In the genomic region with DNA sequence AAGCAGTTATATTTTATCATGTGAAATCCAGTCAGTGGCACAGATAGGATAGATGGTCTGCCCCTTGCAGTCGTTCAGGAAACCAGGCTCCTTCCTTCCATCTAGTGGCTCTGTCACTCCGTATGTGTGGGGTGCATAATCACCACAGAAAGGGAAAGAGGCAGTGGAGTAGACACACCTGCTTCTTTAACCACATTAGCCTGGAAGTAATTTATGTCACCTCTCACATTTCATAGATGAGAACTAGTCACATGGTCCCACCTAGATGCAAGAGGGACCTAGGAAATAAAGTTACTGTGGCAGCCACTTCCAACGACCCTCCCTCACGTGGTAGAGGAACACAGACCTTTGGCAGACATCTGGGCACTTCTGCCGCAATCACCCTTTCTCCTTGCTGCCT, we compare ENCODE assay signal across 20 cellular contexts. TPM values are rescaled to one million over a fixed set of nuclear protein-coding genes. Genes with fewer than 3 reads are reported as not detected.
DNase-seq lines count a peak whose midpoint lies in the region; ATAC-seq, FAIRE-seq and TF ChIP-seq lines count a peak whose summit lies in the region.
"Had no signal": no experiment of that assay in that cellular context is flagged by ENCODE, and none has a peak within 500 bp of the region (broad histone marks: within the 10 kb centered on the region; RNA-seq: fewer than 3 reads in every experiment).

No MANE protein-coding gene starts in this region.

- H3K9ac ChIP-seq in Loucy (ENCODE audit: low read depth, low read length, poor library complexity, severe bottlenecking) (no peak overlapping the region), GM12878 (ENCODE audit: control insufficient read depth, insufficient read depth, low read length) (no peak overlapping the region)

- POLR2A ChIA-PET in GM12878 (lab: Charles Lee), result no interaction called here

- H2AFZ ChIP-seq in Loucy (ENCODE audit: low read length) (peak overlapping the region; percentile 18; the same call in 1 of the 2 replicates), GM12878 (ENCODE audit: control insufficient read depth, low read depth, low read length) (no peak overlapping the region)
- H2AFZ ChIP-seq: GM23338 had no signal

- no peaks in the 10 kb centered on the region for H3K9me2 ChIP-seq in Loucy (replicated peaks; ENCODE audit: low read depth, low read length)

- no peak overlapping the region for H3K4me3 ChIP-seq in GM12865 (ENCODE audit: low read depth, low read length)
- H3K4me3 ChIP-seq in Loucy (ENCODE audit: low read length, poor library complexity, severe bottlenecking), result peak overlapping the region; percentile 21
- H3K4me3 ChIP-seq in GM12878, result no peak overlapping the region
- H3K4me3 ChIP-seq: GM23338, heart left ventricle, sigmoid colon had no signal

- SMC1A ChIA-PET in GM12878 (lab: Charles Lee; ENCODE audit: uncharacterized antibody, unreplicated experiment), result no interaction called here

- H3K79me2 ChIP-seq in Loucy (ENCODE audit: insufficient read depth, low read length) (no peaks in the 10 kb centered on the region), GM12878 (ENCODE audit: control insufficient read depth, insufficient read depth, low read length) (no peaks in the 10 kb centered on the region)

- peak; percentile 73 for ATAC-seq in GM12878
- no peak for ATAC-seq in HG03196 (IDR thresholded peaks at IDR 0.05; ENCODE audit: unreplicated experiment)
- ATAC-seq: GM23338, left ventricle myocardium superior had no signal

- WGBS in GM12878 (ENCODE audit: insufficient coverage, insufficient replicate concordance, low lambda C conversion rate, missing lambda C conversion rate), result 15% methylated on average over 5 of the region's 5 CpGs

- intact Hi-C loops in GM12878 (cut with micrococcal nuclease; ENCODE audit: unreplicated experiment), result no loop called here

- no peaks in the 10 kb centered on the region for H4K20me1 ChIP-seq in Loucy (ENCODE audit: insufficient read depth, low read length, poor library complexity, severe bottlenecking)
- H4K20me1 ChIP-seq in GM12878 (ENCODE audit: control insufficient read depth, insufficient read depth), result no peaks in the 10 kb centered on the region

- CTCF ChIA-PET in GM12878 (lab: Yijun Ruan, JAX), result no interaction called here

- no peak for TF ChIP-seq CTCF in GM12865 (IDR thresholded peaks at IDR 0.05; ENCODE audit: insufficient read depth, low read depth, low read length, missing control alignments)
- TF ChIP-seq CTCF in Loucy (conservative IDR thresholded peaks at IDR 0.05; ENCODE audit: low read length), result no peak
- no peak for TF ChIP-seq CTCF in GM12878 (IDR thresholded peaks at IDR 0.05 in 2 of 3, conservative IDR thresholded peaks at IDR 0.05 in 1 of 3; ENCODE audit: control insufficient read depth in 2 of 3, extremely low read depth in 1 of 3, insufficient read depth in 1 of 3, low read depth in 3 of 3, low read length in 3 of 3)

- H3F3A ChIP-seq in Loucy (ENCODE audit: low read depth), result 0 out of 2 replicates have a peak, but pooled peaks cover 3% of the 10 kb centered on the region

- peaks cover 8% of the 10 kb centered on the region for H3K4me1 ChIP-seq in Loucy (ENCODE audit: insufficient read depth, low read length, poor library complexity, severe bottlenecking)
- H3K4me1 ChIP-seq in GM12878 (ENCODE audit: control insufficient read depth, insufficient read depth, low read length), result no peaks in the 10 kb centered on the region
- H3K4me1 ChIP-seq: sigmoid colon had no signal

- no peaks in the 10 kb centered on the region for H3K27me3 ChIP-seq in Loucy (ENCODE audit: insufficient read depth, low read length, poor library complexity, severe bottlenecking)
- no peaks in the 10 kb centered on the region for H3K27me3 ChIP-seq in GM12878 (replicated peaks in 1 of 2; ENCODE audit: control insufficient read depth in 2 of 2, insufficient read depth in 2 of 2, low read length in 1 of 2)
- H3K27me3 ChIP-seq: heart left ventricle, sigmoid colon had no signal

- FAIRE-seq in GM12878 (lab: Jason Lieb, UNC), result no peak

- no TSS peak for BruUV-seq in GM12878 (replicated peaks; lab: Mats Ljungman, UMichigan)

- H3K9me3 ChIP-seq in Loucy (ENCODE audit: insufficient read depth, low read depth, low read length), result no peaks in the 10 kb centered on the region
- no peaks in the 10 kb centered on the region for H3K9me3 ChIP-seq in GM12878 (replicated peaks; ENCODE audit: control insufficient read depth, insufficient read depth, low read length)
- H3K9me3 ChIP-seq: sigmoid colon had no signal

- DNase-seq in GM12865 (ENCODE audit: low read depth) (peak; percentile 46), NCI-H2196 treated with DMSO at 0.1 percent for 48 hours (lab: John Stamatoyannopoulos, UW; ENCODE audit: unreplicated experiment) (peak; percentile 23), GM12878 (ENCODE audit: low read depth, low spot score) (no peak), COR-L47 (lab: John Stamatoyannopoulos, UW) (no peak), anterior cingulate cortex (lab: John Stamatoyannopoulos, UW) (no peak)
- DNase-seq: activated CD8-positive, alpha-beta memory T cell treated with anti-CD3 and anti-CD28 coated beads, Interleukin-2, amount 50 U/mL, for 4 hours; heart left ventricle; left ventricle myocardium superior; naive thymus-derived CD8-positive, alpha-beta T cell; NCI-H1694; RPMI8226; sigmoid colon had no signal

- H3K4me2 ChIP-seq in Loucy (ENCODE audit: low read depth, low read length, poor library complexity, severe bottlenecking) (peak overlapping the region; percentile 47), GM12878 (ENCODE audit: control insufficient read depth, insufficient read depth) (no peak overlapping the region)
- H3K4me2 ChIP-seq: GM23338 had no signal

- H3K36me3 ChIP-seq in Loucy (ENCODE audit: insufficient read depth, low read length) (no peaks in the 10 kb centered on the region), GM12878 (ENCODE audit: control insufficient read depth in 2 of 2, insufficient read depth in 2 of 2, low read length in 1 of 2) (no peaks in the 10 kb centered on the region)
- H3K36me3 ChIP-seq: heart left ventricle, sigmoid colon had no signal

- in situ Hi-C loops in GM12878 (cut with MboI), result no loop called here

- TF ChIP-seq EP300 in GM12878 (IDR thresholded peaks at IDR 0.05; ENCODE audit: borderline replicate concordance in 1 of 2, control insufficient read depth in 1 of 2, low read depth in 2 of 2, low read length in 2 of 2), result no peak

- TF ChIP-seq POLR2A in GM12878 (IDR thresholded peaks at IDR 0.05; ENCODE audit: low read depth, low read length), result no peak

- H3K27ac ChIP-seq in GM12878 (ENCODE audit: control insufficient read depth, insufficient read depth), result no peak overlapping the region
- H3K27ac ChIP-seq: C4-2B, heart left ventricle, sigmoid colon had no signal

- no peak for TF ChIP-seq RAD21 in GM12878 (IDR thresholded peaks at IDR 0.05; ENCODE audit: insufficient read depth, low read depth, low read length)

- RAD21 ChIA-PET in GM12878 (lab: Charles Lee; ENCODE audit: unreplicated experiment), result no interaction called here

TF ChIP-seq in GM12878, 131 proteins besides CTCF, POLR2A, EP300 and RAD21:
- peak; percentile 13; the same call in 1 of the 2 replicates for TF ChIP-seq RAD51 (IDR thresholded peaks at IDR 0.05)
- peak; percentile 41; the same call in 1 of the 2 replicates for TF ChIP-seq IKZF1 (conservative IDR thresholded peaks at IDR 0.05)
- no peak for TF ChIP-seq NFYA (IDR thresholded peaks at IDR 0.05; ENCODE audit: borderline replicate concordance, low read depth, low read length)
- 0 out of 2 replicates have a peak, but pooled peaks have one; percentile 14 for TF ChIP-seq NR2C1 (IDR thresholded peaks at IDR 0.05)

RNA-seq across cellular contexts. Expression of gene RNU6-8, which starts 14.2 kb away (rescaled TPM):
- total RNA-seq in GM12878 (2013; cell fraction: nucleolus; rRNA removed), result not detected in 2 replicates
- total RNA-seq in GM12878 (2014; rRNA removed) (not detected in 2 replicates), GM12878 (2014; rRNA removed; fragmentation: Illumina TruSeq; extraction: Trizol) (not detected in 2 replicates), GM12878 (2021) (not detected in 2 replicates)
- polyA plus RNA-seq in GM12878 (2011; ENCODE audit: low read depth), result not detected
- polyA plus RNA-seq in GM12878 (2011; rRNA removed) (not detected in 2 replicates), GM12878 (2014; fragmentation: Illumina TruSeq; extraction: Trizol) (not detected in 2 replicates), GM12878 (2014; fragmentation: Nextera tagmentation; extraction: Ambion mirVana) (not detected), GM12878 (2014; rRNA removed) (not detected in 2 replicates), GM12878 (2016; fragmentation: Nextera tagmentation; extraction: Ambion mirVana) (not detected)
- not detected in 2 replicates for polyA plus RNA-seq in GM12878 (2011; cell fraction: cytosol; rRNA removed)
- polyA plus RNA-seq in GM12878 (2011; cell fraction: nucleus; rRNA removed), result not detected in 2 replicates
- polyA plus RNA-seq in GM12878 (2012), result not detected in 2 replicates
- polyA minus RNA-seq in GM12878 (2011; rRNA and poly(A)+ RNA removed), result not detected in 2 replicates
- polyA minus RNA-seq in GM12878 (2011; cell fraction: cytosol; rRNA and poly(A)+ RNA removed), result not detected in 2 replicates
- under 0.01 TPM in 1 of 2 replicates, not detected in the other for polyA minus RNA-seq in GM12878 (2011; cell fraction: nucleus; rRNA and poly(A)+ RNA removed)
- total RNA-seq: cerebellum; epithelial cell of proximal tubule; GM23338; heart left ventricle; HT-29; left ventricle myocardium superior; naive thymus-derived CD8-positive, alpha-beta T cell; sigmoid colon; temporal lobe had no signal
- polyA plus RNA-seq: heart left ventricle; naive thymus-derived CD8-positive, alpha-beta T cell; sigmoid colon had no signal

RNA-seq across cellular contexts. Expression of gene RNU6-7, which starts 15.5 kb away (rescaled TPM):
- not detected in 2 replicates for total RNA-seq in GM12878 (2013; cell fraction: nucleolus; rRNA removed)
- not detected in 2 replicates for total RNA-seq in GM12878 (2014; rRNA removed)
- not detected in 2 replicates for total RNA-seq in GM12878 (2014; rRNA removed; fragmentation: Illumina TruSeq; extraction: Trizol)
- total RNA-seq in GM12878 (2021), result not detected in 2 replicates
- polyA plus RNA-seq in GM12878 (2011; ENCODE audit: low read depth), result not detected
- polyA plus RNA-seq in GM12878 (2011; rRNA removed), result not detected in 2 replicates
- polyA plus RNA-seq in GM12878 (2011; cell fraction: cytosol; rRNA removed), result not detected in 2 replicates
- not detected in 2 replicates for polyA plus RNA-seq in GM12878 (2011; cell fraction: nucleus; rRNA removed)
- not detected in 2 replicates for polyA plus RNA-seq in GM12878 (2012)
- not detected in 2 replicates for polyA plus RNA-seq in GM12878 (2014; fragmentation: Illumina TruSeq; extraction: Trizol)
- not detected for polyA plus RNA-seq in GM12878 (2014; fragmentation: Nextera tagmentation; extraction: Ambion mirVana)
- not detected in 2 replicates for polyA plus RNA-seq in GM12878 (2014; rRNA removed)
- polyA plus RNA-seq in GM12878 (2016; fragmentation: Nextera tagmentation; extraction: Ambion mirVana), result not detected
- not detected in 2 replicates for polyA minus RNA-seq in GM12878 (2011; rRNA and poly(A)+ RNA removed)
- not detected in 2 replicates for polyA minus RNA-seq in GM12878 (2011; cell fraction: cytosol; rRNA and poly(A)+ RNA removed)
- under 0.01 TPM in 1 of 2 replicates, not detected in the other for polyA minus RNA-seq in GM12878 (2011; cell fraction: nucleus; rRNA and poly(A)+ RNA removed)
- total RNA-seq: cerebellum; epithelial cell of proximal tubule; GM23338; heart left ventricle; HT-29; left ventricle myocardium superior; naive thymus-derived CD8-positive, alpha-beta T cell; sigmoid colon; temporal lobe had no signal
- polyA plus RNA-seq: heart left ventricle; naive thymus-derived CD8-positive, alpha-beta T cell; sigmoid colon had no signal

Comparison
In these comparisons a context has a peak if more than half of its experiments do, and no peak if none do; other contexts are left out.
1. DNase-seq: peak in GM12865 (single experiment) and NCI-H2196 treated with DMSO at 0.1 percent for 48 hours (single experiment); none in GM12878 (single experiment), COR-L47 (single experiment) and anterior cingulate cortex (0 of 58).